6 cellular contexts compared by ENCODE assay signal in the genomic region with DNA sequence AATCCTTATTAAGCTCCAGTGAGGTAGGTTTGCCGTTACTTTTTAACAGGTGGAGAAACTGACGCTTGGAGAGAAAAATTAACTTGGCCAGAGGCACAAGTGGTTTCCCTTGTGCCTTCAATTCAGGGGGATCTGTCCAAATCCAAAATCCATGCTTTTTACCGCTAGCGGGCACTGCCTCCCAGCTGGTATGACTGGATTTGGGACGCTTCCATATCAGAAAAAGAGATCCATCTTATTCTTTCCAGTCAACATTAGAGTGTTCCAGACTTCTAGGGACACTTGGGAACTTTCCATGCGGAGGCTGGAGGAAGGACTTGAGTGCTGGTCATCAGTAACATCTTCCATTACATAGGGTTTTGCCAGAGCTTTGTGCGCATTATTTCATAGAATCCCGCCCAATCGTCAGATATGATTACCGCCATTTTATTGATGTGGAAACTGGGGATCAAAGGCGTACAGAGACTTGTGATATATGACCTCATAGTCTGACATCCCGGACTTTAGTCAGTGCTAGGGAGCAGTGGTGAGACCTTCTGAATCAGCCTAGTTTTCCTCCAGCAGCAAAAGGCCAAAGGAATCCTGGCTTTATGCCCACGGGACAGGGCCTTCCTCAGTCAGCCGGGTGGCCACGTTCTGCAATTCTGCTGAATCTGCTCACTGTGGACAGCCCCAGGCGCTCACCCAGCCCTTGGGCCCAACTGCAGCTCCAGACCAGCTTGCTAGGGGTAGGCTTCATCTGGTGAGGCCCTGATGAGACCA. TPM values are rescaled to one million over a fixed set of nuclear protein-coding genes. Genes with fewer than 3 reads are reported as not detected.
DNase-seq lines count a peak whose midpoint lies in the region; ATAC-seq and TF ChIP-seq lines count a peak whose summit lies in the region.

No MANE protein-coding gene starts in this region.

- H3K4me1 ChIP-seq in suprapubic skin: peaks cover 34% of the 10 kb centered on the region

- H3K27me3 Mint-ChIP-seq in activated naive CD4-positive, alpha-beta T cell treated with anti-CD3 and anti-CD28 coated beads, Interleukin-2, amount 10 ng/mL, durations not matched to agents 7 days and 5 days: no peaks in the 10 kb centered on the region

- no peak for TF ChIP-seq EP300 in suprapubic skin (IDR thresholded peaks at IDR 0.05)

- peak overlapping the region; percentile 90 for H3K27ac ChIP-seq in suprapubic skin

- ATAC-seq in GM19324 (IDR thresholded peaks at IDR 0.05; ENCODE audit: low FRiP score, unreplicated experiment): no peak

- CTCF ChIA-PET in activated naive CD4-positive, alpha-beta T cell treated with anti-CD3 and anti-CD28 coated beads, Interleukin-2, amount 10 ng/mL, durations not matched to agents 7 days and 5 days (lab: Charles Lee): interaction anchor here (0.8 to 8.1 kb wide), 18 partner anchors 11 to 919 kb away, joined by 3 to 137 read pairs (median 4); a partner anchor contains a TSS

- no peaks in the 10 kb centered on the region for H3K27me3 ChIP-seq in suprapubic skin

- no peaks in the 10 kb centered on the region for H3K9me3 ChIP-seq in suprapubic skin

- H3K4me3 Mint-ChIP-seq in activated naive CD4-positive, alpha-beta T cell treated with anti-CD3 and anti-CD28 coated beads, Interleukin-2, amount 10 ng/mL, durations not matched to agents 7 days and 5 days: peak overlapping the region; percentile 82

- peak overlapping the region; percentile 96 for H3K27ac Mint-ChIP-seq in activated naive CD4-positive, alpha-beta T cell treated with anti-CD3 and anti-CD28 coated beads, Interleukin-2, amount 10 ng/mL, durations not matched to agents 7 days and 5 days

- peaks cover 22% of the 10 kb centered on the region for H3K36me3 Mint-ChIP-seq in activated naive CD4-positive, alpha-beta T cell treated with anti-CD3 and anti-CD28 coated beads, Interleukin-2, amount 10 ng/mL, durations not matched to agents 7 days and 5 days

- no peak for TF ChIP-seq CTCF in suprapubic skin (IDR thresholded peaks at IDR 0.05)

- 74% methylated on average over 16 of the region's 16 CpGs for WGBS in suprapubic skin

- peaks cover 90% of the 10 kb centered on the region for H3K4me1 Mint-ChIP-seq in activated naive CD4-positive, alpha-beta T cell treated with anti-CD3 and anti-CD28 coated beads, Interleukin-2, amount 10 ng/mL, durations not matched to agents 7 days and 5 days

- no peak for DNase-seq in activated naive CD4-positive, alpha-beta T cell treated with anti-CD3 and anti-CD28 coated beads, Interleukin-2, amount 10 ng/mL, durations not matched to agents 7 days and 5 days
- DNase-seq in activated naive CD4-positive, alpha-beta T cell treated with anti-CD3 and anti-CD28 coated beads, Interleukin-2, amount 50 U/mL, for 16 hours: no peak
- DNase-seq in foreskin melanocyte: peak; percentile 75
- peak in 1 of 2 donors; percentile 75 for DNase-seq in suprapubic skin (ENCODE audit: low spot score in 2 of 2)
- DNase-seq in DMS153 treated with DMSO at 0.1 percent for 48 hours (lab: John Stamatoyannopoulos, UW; ENCODE audit: unreplicated experiment): no peak

- peaks cover 4% of the 10 kb centered on the region for H3K9me3 Mint-ChIP-seq in activated naive CD4-positive, alpha-beta T cell treated with anti-CD3 and anti-CD28 coated beads, Interleukin-2, amount 10 ng/mL, durations not matched to agents 7 days and 5 days

- H3K4me3 ChIP-seq in suprapubic skin: no peak overlapping the region

- H3K36me3 ChIP-seq in suprapubic skin: no peaks in the 10 kb centered on the region

- TF ChIP-seq POLR2A in suprapubic skin (IDR thresholded peaks at IDR 0.05): no peak

RNA-seq across cellular contexts. Expression of a gene that starts 1.1 kb away (rescaled TPM):
- 10 to 100 TPM; 15.0 to 34.4 (median 24.3) TPM for total RNA-seq in suprapubic skin

RNA-seq across cellular contexts. Expression of a gene that starts 45.0 kb away (rescaled TPM):
- total RNA-seq in suprapubic skin: 10 to 100 TPM; 33.8 to 53.5 (median 45.7) TPM

RNA-seq across cellular contexts. Expression of a gene that starts 55.9 kb away (rescaled TPM):
- 1 to 10 TPM in 1 of 4 donors, under 1 TPM in 3; 0.44 to 2.0 (median 0.82) TPM for total RNA-seq in suprapubic skin
